In genomic region chr20:61532736-61533135, GRCh38 we compare ENCODE assay signal across 27 cellular contexts.
A peak's percentile ranks its signal among the peaks of the same experiment; 100 is the strongest.
DNase-seq lines count a peak whose midpoint lies in the region; ATAC-seq, FAIRE-seq and TF ChIP-seq lines count a peak whose summit lies in the region.
"Had no signal": no experiment of that assay in that cellular context is flagged by ENCODE, and none has a peak within 500 bp of the region (broad histone marks: within the 10 kb centered on the region; RNA-seq: fewer than 3 reads in every experiment).

No MANE protein-coding gene starts in this region.

- H3K18ac ChIP-seq in H1 (ENCODE audit: extremely low read depth, low read length) (no peak overlapping the region; the same call in 1 of the 2 replicates), neuronal stem cell (ENCODE audit: low read length) (no peak overlapping the region)

- H3K14ac ChIP-seq in H1 (ENCODE audit: insufficient read length) (no peak overlapping the region), neuronal stem cell (ENCODE audit: low read length) (peak overlapping the region; percentile 67)

- H3K36me3 Mint-ChIP-seq in T-cell = no peaks in the 10 kb centered on the region
- H3K36me3 Mint-ChIP-seq: CD14-positive monocyte; CD4-positive, alpha-beta memory T cell; CD4-positive, CD25-positive, alpha-beta regulatory T cell; CD8-positive, alpha-beta memory T cell had no signal

- H3K4me3 Mint-ChIP-seq in T-cell = no peak overlapping the region
- H3K4me3 Mint-ChIP-seq: CD14-positive monocyte; CD4-positive, alpha-beta memory T cell; CD4-positive, CD25-positive, alpha-beta regulatory T cell; CD8-positive, alpha-beta memory T cell had no signal

- no peaks in the 10 kb centered on the region for H3K27me3 ChIP-seq in RWPE2 (ENCODE audit: insufficient read depth, poor library complexity, severe bottlenecking)
- no peaks in the 10 kb centered on the region; a peak in 2 of 7 replicates for H3K27me3 ChIP-seq in H1 (replicated peaks in 1 of 4; ENCODE audit: control insufficient read depth in 3 of 4, extremely low read depth in 1 of 4, insufficient read depth in 3 of 4, low read length in 3 of 4)
- H3K27me3 ChIP-seq in neuronal stem cell (ENCODE audit: control insufficient read depth in 3 of 3, insufficient read depth in 3 of 3, low read depth in 1 of 3, low read length in 3 of 3) = no peaks in the 10 kb centered on the region
- no peaks in the 10 kb centered on the region for H3K27me3 ChIP-seq in GM23248 (replicated peaks; ENCODE audit: insufficient read depth)
- H3K27me3 ChIP-seq: BE2C, BLaER1 had no signal

- no peaks in the 10 kb centered on the region for H3K9me3 ChIP-seq in RWPE2 (ENCODE audit: severe bottlenecking)
- no peaks in the 10 kb centered on the region for H3K9me3 ChIP-seq in H1 (ENCODE audit: insufficient read depth in 2 of 2, low read depth in 1 of 2, low read length in 1 of 2)
- H3K9me3 ChIP-seq in neuronal stem cell (replicated peaks in 1 of 2; ENCODE audit: control insufficient read depth in 2 of 2, insufficient read depth in 1 of 2, low read depth in 1 of 2, low read length in 2 of 2) = no peaks in the 10 kb centered on the region
- H3K9me3 ChIP-seq in GM23248 (ENCODE audit: low read depth) = no peaks in the 10 kb centered on the region
- H3K9me3 ChIP-seq: BE2C, BLaER1 had no signal

- H2BK20ac ChIP-seq in H1 (ENCODE audit: low read length) = no peak overlapping the region

- peaks cover 27% of the 10 kb centered on the region for H3K4me1 ChIP-seq in RWPE2 (ENCODE audit: insufficient read depth, poor library complexity, severe bottlenecking)
- H3K4me1 ChIP-seq in H1 (replicated peaks in 1 of 4; ENCODE audit: control insufficient read depth in 3 of 4, insufficient read depth in 4 of 4, low read length in 3 of 4) = no peaks in the 10 kb centered on the region; a peak in 1 of 7 replicates
- peaks cover 4 to 6% of the 10 kb centered on the region in 2 donors for H3K4me1 ChIP-seq in neuronal stem cell (ENCODE audit: control insufficient read depth in 2 of 2, insufficient read depth in 1 of 2, low read depth in 1 of 2, low read length in 2 of 2)
- H3K4me1 ChIP-seq in GM23248 (ENCODE audit: insufficient read depth) = no peaks in the 10 kb centered on the region
- H3K4me1 ChIP-seq: BE2C had no signal

- no peak for ATAC-seq in RWPE2 (ENCODE audit: low read depth)
- no peak for ATAC-seq in T-cell (replicated peaks in 1 of 4)
- ATAC-seq: GM12878 had no signal

- TF ChIP-seq EP300 in H1 (IDR thresholded peaks at IDR 0.05; ENCODE audit: borderline replicate concordance in 1 of 2, low read depth in 2 of 2, low read length in 2 of 2) = no peak

- H3K9ac ChIP-seq in H1 (replicated peaks in 1 of 4; ENCODE audit: extremely low read depth in 1 of 4, low read depth in 3 of 4, low read length in 3 of 4) (no peak overlapping the region), neuronal stem cell (ENCODE audit: low read depth, low read length, poor library complexity) (no peak overlapping the region), GM23248 (no peak overlapping the region)
- H3K9ac ChIP-seq: BLaER1 had no signal

- no peak overlapping the region for H3K27ac Mint-ChIP-seq in T-cell
- H3K27ac Mint-ChIP-seq: CD14-positive monocyte; CD4-positive, alpha-beta memory T cell; CD4-positive, CD25-positive, alpha-beta regulatory T cell had no signal

- H4K91ac ChIP-seq in H1 (replicated peaks; ENCODE audit: insufficient read length, low read length) = no peak overlapping the region
- no peak overlapping the region for H4K91ac ChIP-seq in neuronal stem cell (ENCODE audit: low read depth, low read length, poor library complexity)

- H3K79me1 ChIP-seq in H1 (ENCODE audit: low read depth, low read length) (no peaks in the 10 kb centered on the region), neuronal stem cell (ENCODE audit: low read depth, low read length) (peaks cover 2% of the 10 kb centered on the region)

- 0 out of 2 replicates have a peak, but pooled peaks cover 2% of the 10 kb centered on the region for H3K23me2 ChIP-seq in H1 (ENCODE audit: low read depth, low read length)

- in situ Hi-C loops in GM23248 (cut with MboI) = no loop called here

- H3K56ac ChIP-seq in H1 (replicated peaks; ENCODE audit: insufficient read length, low read depth, low read length) = no peak overlapping the region

- H2AK5ac ChIP-seq in H1 (ENCODE audit: low read depth, low read length) (0 out of 2 replicates have a peak overlapping the region, but pooled peaks have one; percentile 3), neuronal stem cell (ENCODE audit: low read depth, low read length) (no peak overlapping the region)

- no peak overlapping the region for H2BK120ac ChIP-seq in H1 (replicated peaks; ENCODE audit: low read depth, low read length)
- no peak overlapping the region for H2BK120ac ChIP-seq in neuronal stem cell (ENCODE audit: low read depth, low read length)

- H2AFZ ChIP-seq in H1 (ENCODE audit: low read length) (no peak overlapping the region), neuronal stem cell (ENCODE audit: low read length) (no peak overlapping the region), GM23248 (no peak overlapping the region)

- FAIRE-seq in H1 (lab: Jason Lieb, UNC) = no peak
- FAIRE-seq: A204.1, G401.6, GM12878, GM12892, GM18507 had no signal

- TF ChIP-seq POLR2A in H1 (IDR thresholded peaks at IDR 0.05; ENCODE audit: control extremely low read depth in 1 of 2, low read depth in 2 of 2, low read length in 2 of 2) = no peak

- WGBS in H1 (ENCODE audit: extremely low coverage in 1 of 2, insufficient coverage in 1 of 2, insufficient read length in 1 of 2, insufficient replicate concordance in 2 of 2, low coverage in 1 of 2, low lambda C conversion rate in 2 of 2, missing lambda C conversion rate in 1 of 2), 2 experiments = 94% methylated on average over 8 of the region's 8 CpGs; no CpG with 5 or more reads in 1 of the 2 experiments
- no CpG with 5 or more reads among the region's 8 CpGs for WGBS in neuronal stem cell (ENCODE audit: extremely low coverage in 2 of 2, insufficient read length in 2 of 2, insufficient replicate concordance in 1 of 2), 2 donors
- 45 to 53% methylated on average over 8 of the region's 8 CpGs for WGBS in GM23248 (ENCODE audit: low coverage in 1 of 2, low lambda C conversion rate in 2 of 2, missing lambda C conversion rate in 2 of 2), 2 experiments

- no peaks in the 10 kb centered on the region for H3K79me2 ChIP-seq in H1 (ENCODE audit: control insufficient read depth in 1 of 2, insufficient read depth in 2 of 2, low read length in 2 of 2)
- H3K79me2 ChIP-seq in GM23248 (ENCODE audit: insufficient read depth) = no peaks in the 10 kb centered on the region

- POLR2A ChIA-PET in H1 (lab: Charles Lee; ENCODE audit: partially characterized antibody) (no interaction called here), T-cell (lab: Charles Lee) (no interaction called here)

- no peaks in the 10 kb centered on the region for H3K4me1 Mint-ChIP-seq in T-cell
- H3K4me1 Mint-ChIP-seq: CD14-positive monocyte; CD4-positive, alpha-beta memory T cell; CD4-positive, CD25-positive, alpha-beta regulatory T cell; CD8-positive, alpha-beta memory T cell had no signal

- no peaks in the 10 kb centered on the region for H3K9me3 Mint-ChIP-seq in T-cell

- H4K20me1 ChIP-seq in H1 (replicated peaks in 1 of 2; ENCODE audit: control insufficient read depth in 1 of 2, insufficient read depth in 2 of 2, low read length in 2 of 2) (no peaks in the 10 kb centered on the region), GM23248 (ENCODE audit: insufficient read depth) (no peaks in the 10 kb centered on the region)

- H3K4me2 ChIP-seq in H1 (ENCODE audit: insufficient read depth in 1 of 2, low read depth in 2 of 2, low read length in 2 of 2) = no peak overlapping the region
- H3K4me2 ChIP-seq in neuronal stem cell (ENCODE audit: insufficient read depth, low read length, poor library complexity, severe bottlenecking) = no peak overlapping the region
- no peak overlapping the region for H3K4me2 ChIP-seq in GM23248 (ENCODE audit: unreplicated experiment)
- H3K4me2 ChIP-seq: BLaER1 had no signal

- H2BK15ac ChIP-seq in H1 (ENCODE audit: low read length) (peak overlapping the region; percentile 61; the same call in 1 of the 2 replicates), neuronal stem cell (ENCODE audit: low read length) (no peak overlapping the region)

- TF ChIP-seq CTCF in RWPE2 (IDR thresholded peaks at IDR 0.05; ENCODE audit: poor library complexity, severe bottlenecking) (no peak), H1 (IDR thresholded peaks at IDR 0.05; ENCODE audit: control extremely low read depth in 1 of 3, insufficient read depth in 1 of 3, low read depth in 1 of 3, low read length in 3 of 3) (no peak)

- H3K27ac ChIP-seq in RWPE2 (ENCODE audit: poor library complexity, severe bottlenecking) = no peak overlapping the region
- no peak overlapping the region for H3K27ac ChIP-seq in H1 (ENCODE audit: low read depth, low read length)
- no peak overlapping the region for H3K27ac ChIP-seq in neuronal stem cell (replicated peaks; ENCODE audit: low read length)
- no peak overlapping the region for H3K27ac ChIP-seq in GM23248
- H3K27ac ChIP-seq: BLaER1 had no signal

- H3K4ac ChIP-seq in H1 (replicated peaks; ENCODE audit: insufficient read length, low read depth, low read length) (no peak overlapping the region), neuronal stem cell (ENCODE audit: low read length) (no peak overlapping the region)

- CTCF ChIA-PET in H1 (lab: Charles Lee; ENCODE audit: partially characterized antibody) = interaction anchor here (1.4 kb wide), 1 partner anchor 8 kb away, joined by 3 read pairs; no protein-coding TSS in a partner anchor
- CTCF ChIA-PET in T-cell (lab: Charles Lee) = no interaction called here

- DNase-seq in RWPE2 (ENCODE audit: low spot score) (peak; percentile 78), H1 (ENCODE audit: low read depth in 1 of 2, low spot score in 2 of 2) (no peak), neuronal stem cell (ENCODE audit: low spot score) (no peak), HuH-7 (ENCODE audit: low spot score) (no peak), T-cell (no peak), GM23248 (no peak), iPS-NIHi7 (ENCODE audit: extremely low spot score) (no peak)
- DNase-seq: 8988T; ACHN; BE2C; C1 segment of cervical spinal cord; CD4-positive, alpha-beta memory T cell; CD4-positive, CD25-positive, alpha-beta regulatory T cell; CD8-positive, alpha-beta memory T cell; COR-L47; DMS 273 treated with DMSO at 0.1 percent for 48 hours; DMS153; DMS53; DMS79; GF-D8 had no signal

- H3K27me3 Mint-ChIP-seq in T-cell = no peaks in the 10 kb centered on the region
- H3K27me3 Mint-ChIP-seq: CD4-positive, CD25-positive, alpha-beta regulatory T cell had no signal

- H3K4me3 ChIP-seq in RWPE2 (ENCODE audit: severe bottlenecking) (no peak overlapping the region), H1 (ENCODE audit: extremely low read depth in 1 of 4, insufficient read depth in 2 of 4, low read depth in 3 of 4, low read length in 4 of 4) (no peak overlapping the region), neuronal stem cell (ENCODE audit: low read length in 2 of 2) (no peak overlapping the region), GM23248 (no peak overlapping the region)
- H3K4me3 ChIP-seq: BLaER1, GM12878 had no signal

- no peaks in the 10 kb centered on the region for H3K9me2 ChIP-seq in GM23248 (ENCODE audit: insufficient read depth)

- H4K8ac ChIP-seq in H1 (ENCODE audit: extremely low read depth, insufficient read depth, low read length) = no peak overlapping the region; the same call in 1 of the 2 replicates
- no peak overlapping the region for H4K8ac ChIP-seq in neuronal stem cell (ENCODE audit: low read depth, low read length)

- H3K36me3 ChIP-seq in RWPE2 (ENCODE audit: low read depth) (0 out of 2 replicates have a peak, but pooled peaks cover 5% of the 10 kb centered on the region), H1 (ENCODE audit: control insufficient read depth in 2 of 4, insufficient read depth in 4 of 4, low read length in 3 of 4) (no peaks in the 10 kb centered on the region), neuronal stem cell (replicated peaks in 1 of 2; ENCODE audit: control insufficient read depth in 2 of 2, insufficient read depth in 2 of 2, low read length in 2 of 2) (no peaks in the 10 kb centered on the region), GM23248 (ENCODE audit: low read depth) (no peaks in the 10 kb centered on the region)
- H3K36me3 ChIP-seq: BE2C, BLaER1 had no signal

- no peaks in the 10 kb centered on the region for H3F3A ChIP-seq in GM23248 (ENCODE audit: insufficient read depth)

- TF ChIP-seq RAD21 in H1 (IDR thresholded peaks at IDR 0.05 in 1 of 2, conservative IDR thresholded peaks at IDR 0.05 in 1 of 2; ENCODE audit: low read depth in 2 of 2, low read length in 2 of 2) = no peak

- no peak overlapping the region for H4K5ac ChIP-seq in H1 (ENCODE audit: insufficient read length, low read depth, low read length)

- H3K23ac ChIP-seq in H1 (ENCODE audit: insufficient read length) = no peak overlapping the region
- H3K23ac ChIP-seq in neuronal stem cell (ENCODE audit: low read depth, low read length, poor library complexity) = no peak overlapping the region

- H2BK12ac ChIP-seq in H1 (ENCODE audit: low read depth, low read length) = 0 out of 2 replicates have a peak overlapping the region, but pooled peaks have one; percentile 68
- no peak overlapping the region for H2BK12ac ChIP-seq in neuronal stem cell (ENCODE audit: low read length)

- H2BK5ac ChIP-seq in H1 (ENCODE audit: low read depth, low read length) = 0 out of 2 replicates have a peak overlapping the region, but pooled peaks have one; percentile 16
- no peak overlapping the region for H2BK5ac ChIP-seq in neuronal stem cell (ENCODE audit: low read length)
